In the genomic region with DNA sequence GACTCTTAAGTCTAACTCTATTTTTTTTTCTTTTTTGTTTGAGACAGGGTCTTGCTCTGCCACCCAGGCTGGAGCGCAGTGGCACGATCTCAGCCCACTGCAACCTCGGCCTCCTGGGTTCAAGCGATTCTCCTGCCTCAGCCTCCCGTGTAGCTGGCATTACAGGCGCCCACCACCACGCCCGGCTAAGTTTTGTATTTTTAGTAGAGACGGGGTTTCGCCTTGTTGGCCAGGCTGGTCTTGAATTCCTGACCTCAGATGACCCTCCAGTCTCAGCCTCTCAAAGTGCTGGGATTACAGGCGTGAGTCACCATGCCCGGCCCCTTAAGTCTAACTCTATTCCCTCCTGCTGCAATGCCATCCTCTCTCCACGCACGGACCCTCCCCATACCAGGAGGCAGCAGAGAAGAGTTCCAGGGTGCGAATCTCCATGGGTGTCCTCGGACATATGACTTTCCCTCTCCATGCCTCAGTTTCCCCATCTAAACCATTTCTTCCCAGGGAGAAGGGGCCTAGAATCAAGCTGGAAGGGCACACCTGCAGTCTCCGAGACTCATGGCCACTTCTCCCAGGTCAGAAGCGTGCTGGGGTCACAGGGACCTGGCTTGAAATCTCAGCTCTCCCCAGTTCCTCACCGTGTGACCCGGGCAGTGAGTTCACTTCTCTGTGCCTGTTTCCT, we compare ENCODE assay signal across 10 cellular contexts. TPM values are rescaled to one million over a fixed set of nuclear protein-coding genes. Genes with fewer than 3 reads are reported as not detected.
A peak's percentile ranks its signal among the peaks of the same experiment; 100 is the strongest.
DNase-seq lines count a peak whose midpoint lies in the region; ATAC-seq and TF ChIP-seq lines count a peak whose summit lies in the region.
"Not testable (repeated sequence)": the region's sequence is repeated elsewhere in the genome, so short reads cannot be mapped to it uniquely, and the experiment has no call there.
"Had no signal": no experiment of that assay in that cellular context is flagged by ENCODE, and none has a peak within 500 bp of the region (broad histone marks: within the 10 kb centered on the region; RNA-seq: fewer than 3 reads in every experiment).

No MANE protein-coding gene starts in this region.

- H3K27me3 Mint-ChIP-seq in GM23338 (ENCODE audit: insufficient read depth, low read depth, poor library complexity): peaks cover 23% of the 10 kb centered on the region
- not testable (repeated sequence) for H3K27me3 Mint-ChIP-seq in stimulated activated naive CD8-positive, alpha-beta T cell treated with anti-CD3 and anti-CD28 coated beads, Interleukin-15, Interleukin-2, amounts not matched to agents 100 ng/mL and 50 ng/mL, for 24 hours

- H4K91ac ChIP-seq in neuronal stem cell (ENCODE audit: low read depth, low read length, poor library complexity): not testable (repeated sequence)

- not testable (repeated sequence) for TF ChIP-seq CTCF in 22Rv1 (IDR thresholded peaks at IDR 0.05); GM23338 (conservative IDR thresholded peaks at IDR 0.05; ENCODE audit: low read depth in 2 of 2); ascending aorta (IDR thresholded peaks at IDR 0.05); esophagus squamous epithelium (IDR thresholded peaks at IDR 0.05)

- H3K27me3 ChIP-seq in GM23338 (ENCODE audit: insufficient read depth) (peaks cover 27% of the 10 kb centered on the region), neuronal stem cell (ENCODE audit: control insufficient read depth in 3 of 3, insufficient read depth in 3 of 3, low read depth in 1 of 3, low read length in 3 of 3) (peaks cover 3 to 40% (median 20%) of the 10 kb centered on the region in 3 experiments)
- H3K27me3 ChIP-seq in ascending aorta, esophagus squamous epithelium: not testable (repeated sequence)

- H2BK12ac ChIP-seq in neuronal stem cell (ENCODE audit: low read length): not testable (repeated sequence)

- H3K18ac ChIP-seq in neuronal stem cell (ENCODE audit: low read length): not testable (repeated sequence)

- peak overlapping the region; percentile 40 for H3K14ac ChIP-seq in neuronal stem cell (ENCODE audit: low read length)

- H3K27ac Mint-ChIP-seq in GM23338; stimulated activated naive CD8-positive, alpha-beta T cell treated with anti-CD3 and anti-CD28 coated beads, Interleukin-15, Interleukin-2, amounts not matched to agents 100 ng/mL and 50 ng/mL, for 24 hours: not testable (repeated sequence)

- not testable (repeated sequence) for H3K4me3 ChIP-seq in GM23338; neuronal stem cell (ENCODE audit: low read length in 2 of 2)
- H3K4me3 ChIP-seq in ascending aorta (peak overlapping the region in 1 of 2 donors; percentile 17), esophagus squamous epithelium (peak overlapping the region in 2 of 4 donors; percentile 10 to 30)

- intact Hi-C loops in ascending aorta (cut with DNase I): loop anchor here (2.0 kb wide), 1 partner anchor 14 kb away; no protein-coding TSS in a partner anchor
- intact Hi-C loops in esophagus squamous epithelium (cut with DNase I); left colon (cut with DNase I, micrococcal nuclease): not testable (repeated sequence)

- not testable (repeated sequence) for H4K20me1 ChIP-seq in GM23338 (replicated peaks; ENCODE audit: insufficient read depth)

- H3K4me1 ChIP-seq in GM23338 (ENCODE audit: insufficient read depth); neuronal stem cell (ENCODE audit: control insufficient read depth in 2 of 2, insufficient read depth in 1 of 2, low read depth in 1 of 2, low read length in 2 of 2): not testable (repeated sequence)
- H3K4me1 ChIP-seq in ascending aorta (peaks cover 28 to 34% of the 10 kb centered on the region in 2 donors), esophagus squamous epithelium (peaks cover 66 to 100% (median 69%) of the 10 kb centered on the region in 3 donors)

- not testable (repeated sequence) for H3K4me3 Mint-ChIP-seq in GM23338
- H3K4me3 Mint-ChIP-seq in stimulated activated naive CD8-positive, alpha-beta T cell treated with anti-CD3 and anti-CD28 coated beads, Interleukin-15, Interleukin-2, amounts not matched to agents 100 ng/mL and 50 ng/mL, for 24 hours: peak overlapping the region; percentile 41

- DNase-seq in GM23338 (ENCODE audit: low spot score); esophagus squamous epithelium (lab: John Stamatoyannopoulos, UW); neuronal stem cell (ENCODE audit: low spot score): not testable (repeated sequence)
- peak; percentile 86 for DNase-seq in RPMI7951 (ENCODE audit: low read depth)
- peak in 1 of 2 donors; percentile 74 for DNase-seq in ascending aorta (ENCODE audit: low spot score in 2 of 2)
- peak; percentile 28 to 43 for DNase-seq in left colon

- not testable (repeated sequence) for H3K79me2 ChIP-seq in GM23338 (replicated peaks; ENCODE audit: insufficient read depth)

- H3K23ac ChIP-seq in neuronal stem cell (ENCODE audit: low read depth, low read length, poor library complexity): not testable (repeated sequence)

- WGBS in esophagus squamous epithelium, 2 donors: 29 to 35% methylated on average over 13 to 16 of the region's 20 CpGs
- no CpG with 5 or more reads among the region's 20 CpGs for WGBS in neuronal stem cell (ENCODE audit: extremely low coverage in 2 of 2, insufficient read length in 2 of 2, insufficient replicate concordance in 1 of 2), 2 donors

- peak overlapping the region; percentile 90; the same call in 1 of the 2 replicates for H2AFZ ChIP-seq in GM23338
- peak overlapping the region; percentile 79 for H2AFZ ChIP-seq in neuronal stem cell (ENCODE audit: low read length)

- H4K8ac ChIP-seq in neuronal stem cell (ENCODE audit: low read depth, low read length): not testable (repeated sequence)

- H3K79me1 ChIP-seq in neuronal stem cell (ENCODE audit: low read depth, low read length): not testable (repeated sequence)

- H2BK5ac ChIP-seq in neuronal stem cell (ENCODE audit: low read length): not testable (repeated sequence)

- TF ChIP-seq POLR2A in esophagus squamous epithelium (IDR thresholded peaks at IDR 0.05): not testable (repeated sequence)

- H3K4ac ChIP-seq in neuronal stem cell (ENCODE audit: low read length): not testable (repeated sequence)

- not testable (repeated sequence) for H3K36me3 ChIP-seq in GM23338 (ENCODE audit: insufficient read depth); ascending aorta; esophagus squamous epithelium; neuronal stem cell (replicated peaks in 1 of 2; ENCODE audit: control insufficient read depth in 2 of 2, insufficient read depth in 2 of 2, low read length in 2 of 2)

- H3K4me1 Mint-ChIP-seq in GM23338: peaks cover 16% of the 10 kb centered on the region
- H3K4me1 Mint-ChIP-seq in stimulated activated naive CD8-positive, alpha-beta T cell treated with anti-CD3 and anti-CD28 coated beads, Interleukin-15, Interleukin-2, amounts not matched to agents 100 ng/mL and 50 ng/mL, for 24 hours (ENCODE audit: low read depth): peaks cover 55% of the 10 kb centered on the region

- not testable (repeated sequence) for H2BK120ac ChIP-seq in neuronal stem cell (ENCODE audit: low read depth, low read length)

- H3K9ac ChIP-seq in neuronal stem cell (ENCODE audit: low read depth, low read length, poor library complexity): not testable (repeated sequence)

- not testable (repeated sequence) for ATAC-seq in GM23338, left colon

- H3F3A ChIP-seq in GM23338 (replicated peaks; ENCODE audit: low read depth): not testable (repeated sequence)

- not testable (repeated sequence) for H3K9me2 ChIP-seq in GM23338 (ENCODE audit: insufficient read depth)

- not testable (repeated sequence) for H3K9me3 ChIP-seq in ascending aorta; esophagus squamous epithelium; neuronal stem cell (replicated peaks in 1 of 2; ENCODE audit: control insufficient read depth in 2 of 2, insufficient read depth in 1 of 2, low read depth in 1 of 2, low read length in 2 of 2)

- H3K9me3 Mint-ChIP-seq in GM23338; stimulated activated naive CD8-positive, alpha-beta T cell treated with anti-CD3 and anti-CD28 coated beads, Interleukin-15, Interleukin-2, amounts not matched to agents 100 ng/mL and 50 ng/mL, for 24 hours: not testable (repeated sequence)

- not testable (repeated sequence) for H2BK15ac ChIP-seq in neuronal stem cell (ENCODE audit: low read length)

- H3K27ac ChIP-seq in 22Rv1: peak overlapping the region; percentile 95
- H3K27ac ChIP-seq in GM23338 (ENCODE audit: low read depth); neuronal stem cell (replicated peaks; ENCODE audit: low read length): not testable (repeated sequence)
- peak overlapping the region; percentile 82 to 83 for H3K27ac ChIP-seq in ascending aorta
- peak overlapping the region; percentile 87 to 100 (median 97) for H3K27ac ChIP-seq in esophagus squamous epithelium

- not testable (repeated sequence) for H2AK5ac ChIP-seq in neuronal stem cell (ENCODE audit: low read depth, low read length)

- H3K36me3 Mint-ChIP-seq in GM23338 (ENCODE audit: low read depth); stimulated activated naive CD8-positive, alpha-beta T cell treated with anti-CD3 and anti-CD28 coated beads, Interleukin-15, Interleukin-2, amounts not matched to agents 100 ng/mL and 50 ng/mL, for 24 hours (ENCODE audit: low read depth): not testable (repeated sequence)

- peak overlapping the region; percentile 55; the same call in 1 of the 2 replicates for H3K4me2 ChIP-seq in GM23338
- not testable (repeated sequence) for H3K4me2 ChIP-seq in neuronal stem cell (ENCODE audit: insufficient read depth, low read length, poor library complexity, severe bottlenecking)

RNA-seq across cellular contexts. Expression of a gene that starts 6.0 kb away (rescaled TPM):
- total RNA-seq in GM23338 (2014; rRNA removed; shearing (Covaris generic)): 0.62 and 1.4 TPM in 2 replicates
- 3.3 and 4.1 TPM in 2 replicates for polyA plus RNA-seq in GM23338 (2016; fragmentation: Nextera tagmentation; extraction: Ambion mirVana)
- total RNA-seq in RPMI7951 (2014; rRNA removed; shearing (Covaris generic)): 21.8 and 22.6 TPM in 2 replicates
- 66.2 TPM for total RNA-seq in ascending aorta
- total RNA-seq in esophagus squamous epithelium: 10 to 100 TPM; 26.6 to 88.9 (median 51.4) TPM
- 100 to 1,000 TPM in 1 of 2 donors, 10 to 100 TPM in 1; 81.5 to 103 TPM for total RNA-seq in left colon
- 1.8 TPM for polyA plus RNA-seq in neuronal stem cell (2013, experiment 1 of 2)
- 1.5 TPM for polyA plus RNA-seq in neuronal stem cell (2013, experiment 2 of 2)

RNA-seq across cellular contexts. Expression of a gene that starts 35.2 kb away (rescaled TPM):
- 27.1 and 29.3 TPM in 2 replicates for total RNA-seq in GM23338 (2014; rRNA removed; shearing (Covaris generic))
- 13.8 and 14.5 TPM in 2 replicates for polyA plus RNA-seq in GM23338 (2016; fragmentation: Nextera tagmentation; extraction: Ambion mirVana)
- total RNA-seq in RPMI7951 (2014; rRNA removed; shearing (Covaris generic)): not detected in 2 replicates
- total RNA-seq in ascending aorta: not detected
- 10 to 100 TPM; 26.9 to 75.7 (median 49.1) TPM for total RNA-seq in esophagus squamous epithelium
- total RNA-seq in left colon: 10 to 100 TPM; 79.1 to 84.4 TPM
- polyA plus RNA-seq in neuronal stem cell (2013, experiment 1 of 2): 0.42 TPM
- 0.43 TPM for polyA plus RNA-seq in neuronal stem cell (2013, experiment 2 of 2)
- total RNA-seq: neural crest cell had no signal

RNA-seq across cellular contexts. Expression of a gene that starts 43.5 kb away (rescaled TPM):
- not detected in 2 replicates for total RNA-seq in GM23338 (2014; rRNA removed; shearing (Covaris generic))
- not detected in 2 replicates for polyA plus RNA-seq in GM23338 (2016; fragmentation: Nextera tagmentation; extraction: Ambion mirVana)
- total RNA-seq in RPMI7951 (2014; rRNA removed; shearing (Covaris generic)): 0.20 TPM in 1 of 2 replicates, not detected in the other
- total RNA-seq in ascending aorta (not detected), esophagus squamous epithelium (not detected), left colon (under 1 TPM in 1 of 2 donors, not detected in 1; 0.45 TPM)
- polyA plus RNA-seq in neuronal stem cell (2013, experiment 1 of 2): not detected
- not detected for polyA plus RNA-seq in neuronal stem cell (2013, experiment 2 of 2)
- total RNA-seq: activated T-cell treated with anti-CD3 and anti-CD28 coated beads, Interleukin-2, amount 50 U/mL, for 4 hours; neural crest cell had no signal

Comparison
In these comparisons a context has a peak if more than half of its experiments do, and no peak if none do; other contexts are left out.
1. RNA of a gene that starts 35.2 kb away (total RNA-seq): 79.1 to 84.4 TPM in left colon, 26.9 to 75.7 TPM in esophagus squamous epithelium and 27.1 to 29.3 TPM in GM23338; not detected in RPMI7951 and not detected in ascending aorta (single experiment); every median in the first group is over 10 times any median in the second.